ENCODE assay signal across 1 cellular context in genomic region chr14:23301969-23302289, GRCh38.
A peak's percentile ranks its signal among the peaks of the same experiment; 100 is the strongest.
TF ChIP-seq lines count a peak whose summit lies in the region.

No MANE protein-coding gene starts in this region.

TF ChIP-seq in HepG2, 621 proteins besides CTCF, POLR2A, EP300 and RAD21 (continued from another document and continues in another):
- TF ChIP-seq MXD4 (CRISPR knock-in tag; IDR thresholded peaks at IDR 0.05), result peak; percentile 96
- peak; percentile 96 for TF ChIP-seq ZNF318 (CRISPR knock-in tag; IDR thresholded peaks at IDR 0.05)
- no peak for TF ChIP-seq ZBTB46 (CRISPR knock-in tag; IDR thresholded peaks at IDR 0.05; ENCODE audit: borderline replicate concordance)
- TF ChIP-seq SOX13 (IDR thresholded peaks at IDR 0.05), result no peak
- TF ChIP-seq SOX13 (CRISPR knock-in tag; conservative IDR thresholded peaks at IDR 0.05 in 1 of 2, IDR thresholded peaks at IDR 0.05 in 1 of 2), result peak; percentile 52 to 89; a peak in 2 of 4 replicates
- TF ChIP-seq ADNP (CRISPR knock-in tag; IDR thresholded peaks at IDR 0.05), result peak; percentile 65; the same call in 1 of the 2 replicates
- TF ChIP-seq BCL6 (CRISPR knock-in tag; IDR thresholded peaks at IDR 0.05), result peak; percentile 76
- peak; percentile 63; the same call in 1 of the 2 replicates for TF ChIP-seq RXRA (CRISPR knock-in tag; IDR thresholded peaks at IDR 0.05)
- no peak for TF ChIP-seq PBX2 (CRISPR knock-in tag; IDR thresholded peaks at IDR 0.05)
- TF ChIP-seq ZNF784 (CRISPR knock-in tag; IDR thresholded peaks at IDR 0.05; ENCODE audit: borderline replicate concordance), result peak; percentile 95; the same call in 1 of the 2 replicates
- peak; percentile 99 for TF ChIP-seq ZFY (CRISPR knock-in tag; IDR thresholded peaks at IDR 0.05)
- TF ChIP-seq JDP2 (CRISPR knock-in tag; IDR thresholded peaks at IDR 0.05; ENCODE audit: borderline replicate concordance), result no peak
- TF ChIP-seq ZNF503 (CRISPR knock-in tag; IDR thresholded peaks at IDR 0.05), result peak; percentile 61
- peak; percentile 89 for TF ChIP-seq HDAC2 (CRISPR knock-in tag; IDR thresholded peaks at IDR 0.05)
- TF ChIP-seq CBX5 (CRISPR knock-in tag; IDR thresholded peaks at IDR 0.05; ENCODE audit: borderline replicate concordance), result peak; percentile 94; the same call in 1 of the 2 replicates
- TF ChIP-seq EZH2 (conservative IDR thresholded peaks at IDR 0.05; ENCODE audit: low read depth, low read length), result no peak
- peak; percentile 82; the same call in 1 of the 2 replicates for TF ChIP-seq ZNF749 (CRISPR knock-in tag; IDR thresholded peaks at IDR 0.05; ENCODE audit: borderline replicate concordance)
- TF ChIP-seq MXI1 (IDR thresholded peaks at IDR 0.05; ENCODE audit: borderline replicate concordance, low read depth, low read length), result peak; percentile 60; the same call in 2 of the 3 replicates
- TF ChIP-seq HNRNPL (IDR thresholded peaks at IDR 0.05; ENCODE audit: low read depth, low read length), result peak; percentile 83
- TF ChIP-seq DNMT3B (CRISPR knock-in tag; conservative IDR thresholded peaks at IDR 0.05), result peak; percentile 84; the same call in 1 of the 2 replicates
- TF ChIP-seq ZKSCAN5 (CRISPR knock-in tag; IDR thresholded peaks at IDR 0.05), result peak; percentile 60; the same call in 1 of the 2 replicates
- 0 out of 2 replicates have a peak, but pooled peaks have one; percentile 70 for TF ChIP-seq CC2D1A (CRISPR knock-in tag; IDR thresholded peaks at IDR 0.05)
- TF ChIP-seq NFKB2 (CRISPR knock-in tag; IDR thresholded peaks at IDR 0.05; ENCODE audit: borderline replicate concordance), result peak; percentile 90; the same call in 1 of the 2 replicates
- TF ChIP-seq ZNF24 (IDR thresholded peaks at IDR 0.05), result 0 out of 2 replicates have a peak, but pooled peaks have one; percentile 17
- peak; percentile 71; the same call in 1 of the 2 replicates for TF ChIP-seq TMF1 (CRISPR knock-in tag; IDR thresholded peaks at IDR 0.05; ENCODE audit: low read depth)
- peak; percentile 97 for TF ChIP-seq ZFP41 (CRISPR knock-in tag; IDR thresholded peaks at IDR 0.05; ENCODE audit: borderline replicate concordance)
- TF ChIP-seq TERF1 (CRISPR knock-in tag; IDR thresholded peaks at IDR 0.05), result peak; percentile 89
- TF ChIP-seq AKAP8 (CRISPR knock-in tag; IDR thresholded peaks at IDR 0.05), result 0 out of 2 replicates have a peak, but pooled peaks have one; percentile 68
- TF ChIP-seq ZNF597 (CRISPR knock-in tag; IDR thresholded peaks at IDR 0.05), result peak; percentile 10; the same call in 1 of the 2 replicates
- peak; percentile 9; the same call in 1 of the 2 replicates for TF ChIP-seq NCOA2 (CRISPR knock-in tag; IDR thresholded peaks at IDR 0.05)
- peak; percentile 93 for TF ChIP-seq ZBTB34 (CRISPR knock-in tag; IDR thresholded peaks at IDR 0.05)
- peak; percentile 93; the same call in 1 of the 2 replicates for TF ChIP-seq GZF1 (CRISPR knock-in tag; IDR thresholded peaks at IDR 0.05)
- peak; percentile 94 for TF ChIP-seq DZIP1 (CRISPR knock-in tag; IDR thresholded peaks at IDR 0.05)
- peak; percentile 25; the same call in 1 of the 2 replicates for TF ChIP-seq MEIS2 (CRISPR knock-in tag; IDR thresholded peaks at IDR 0.05)
- TF ChIP-seq THRA (CRISPR knock-in tag; IDR thresholded peaks at IDR 0.05; ENCODE audit: borderline replicate concordance), result peak; percentile 67
